ENCODE assay signal across 15 cellular contexts in genomic region chr17:59426031-59426430, GRCh38.
A peak's percentile ranks its signal among the peaks of the same experiment; 100 is the strongest.
DNase-seq lines count a peak whose midpoint lies in the region; ATAC-seq, FAIRE-seq and TF ChIP-seq lines count a peak whose summit lies in the region.
"Had no signal": no experiment of that assay in that cellular context is flagged by ENCODE, and none has a peak within 500 bp of the region (broad histone marks: within the 10 kb centered on the region; RNA-seq: fewer than 3 reads in every experiment).

No MANE protein-coding gene starts in this region.

- FAIRE-seq in kidney (lab: Jason Lieb, UNC): no peak
- FAIRE-seq: A204.1 had no signal

- ATAC-seq in heart left ventricle (peak in 1 of 4 donors; percentile 0), left ventricle myocardium superior (no peak), GM21381 (IDR thresholded peaks at IDR 0.05; ENCODE audit: unreplicated experiment) (no peak)
- ATAC-seq: stimulated activated naive CD8-positive, alpha-beta T cell treated with anti-CD3 and anti-CD28 coated beads, Interleukin-15, amount 100 ng/mL, for 72 hours had no signal

- H3K4me3 ChIP-seq in heart left ventricle: peak overlapping the region in 7 of 12 donors; percentile 1 to 33 (median 24)
- no peak overlapping the region for H3K4me3 ChIP-seq in kidney (ENCODE audit: low read length in 2 of 2)
- no peak overlapping the region for H3K4me3 ChIP-seq in prostate gland
- no peak overlapping the region for H3K4me3 ChIP-seq in vagina

- 70 to 79% (median 74%) methylated on average over 7 to 9 of the region's 9 CpGs for WGBS in heart left ventricle, 4 donors
- 88% methylated on average over 9 of the region's 9 CpGs for WGBS in prostate gland

- intact Hi-C loops in heart left ventricle (cut with DNase I) (loop anchor here in 8 of 10 donors (2.0 to 10.0 kb wide), 6 partner anchors 49 to 94 kb away; partner anchors contain the start of gene YPEL2 (in 5 of the 8)), left ventricle myocardium superior (cut with micrococcal nuclease) (loop anchor here (10.0 kb wide), 1 partner anchor 91 kb away; the partner anchor contains the start of gene YPEL2), kidney (cut with DNase I) (no loop called here), prostate gland (cut with DNase I) (loop anchor here (5.0 kb wide), 1 partner anchor 49 kb away; no protein-coding TSS in a partner anchor), vagina (cut with DNase I) (loop anchor here (5.0 to 10.0 kb wide), 2 partner anchors 51 to 94 kb away; partner anchors contain the start of gene YPEL2)

- H3K27me3 ChIP-seq in heart left ventricle (no peaks in the 10 kb centered on the region), prostate gland (replicated peaks; ENCODE audit: insufficient read depth) (no peaks in the 10 kb centered on the region), vagina (no peaks in the 10 kb centered on the region)

- H3K4me1 ChIP-seq in heart left ventricle (peaks cover 4 to 75% (median 69%) of the 10 kb centered on the region in 12 donors), kidney (ENCODE audit: control insufficient read depth in 1 of 2, insufficient read depth in 1 of 2, low read depth in 1 of 2, low read length in 2 of 2) (peaks cover 53 to 71% of the 10 kb centered on the region in 2 donors), prostate gland (replicated peaks) (no peaks in the 10 kb centered on the region), vagina (peaks cover 65% of the 10 kb centered on the region)

- DNase-seq in heart left ventricle (no peak), left ventricle myocardium superior (no peak), kidney (no peak), prostate gland (ENCODE audit: low spot score) (no peak), vagina (ENCODE audit: extremely low spot score in 2 of 2) (no peak), NK-92 (lab: John Stamatoyannopoulos, UW; ENCODE audit: unreplicated experiment) (no peak), ecto neural progenitor cell (ENCODE audit: low spot score) (no peak)
- DNase-seq: head of caudate nucleus; KBM-7; NCI-H187; stimulated activated CD4-positive, alpha-beta T cell treated with anti-CD3 and anti-CD28 coated beads, Interleukin-4, amount 100 ng/mL, for 4 hours; stimulated activated naive CD8-positive, alpha-beta T cell treated with anti-CD3 and anti-CD28 coated beads, Interleukin-15, amount 100 ng/mL, for 72 hours; WERI-Rb-1 had no signal

- H3K36me3 ChIP-seq in heart left ventricle (no peaks in the 10 kb centered on the region), kidney (ENCODE audit: control insufficient read depth in 1 of 2, insufficient read depth in 2 of 2, low read length in 2 of 2) (no peaks in the 10 kb centered on the region), prostate gland (no peaks in the 10 kb centered on the region), vagina (no peaks in the 10 kb centered on the region)
- H3K36me3 ChIP-seq: WERI-Rb-1 had no signal

- TF ChIP-seq POLR2A in heart left ventricle (IDR thresholded peaks at IDR 0.05): no peak
- no peak for TF ChIP-seq POLR2A in prostate gland (IDR thresholded peaks at IDR 0.05)
- no peak for TF ChIP-seq POLR2A in vagina (IDR thresholded peaks at IDR 0.05)

- peak overlapping the region in 1 of 2 donors; percentile 51 for H3K9ac ChIP-seq in kidney (ENCODE audit: low read length in 2 of 2)

- H3K27ac ChIP-seq in heart left ventricle (peak overlapping the region; percentile 81 to 96 (median 94)), kidney (ENCODE audit: low read depth in 2 of 2, low read length in 2 of 2) (peak overlapping the region; percentile 79 to 92), prostate gland (peak overlapping the region; percentile 28 to 64), vagina (peak overlapping the region; percentile 83)
- H3K27ac ChIP-seq: WERI-Rb-1 had no signal

- TF ChIP-seq CTCF in heart left ventricle (IDR thresholded peaks at IDR 0.05) (no peak), kidney (IDR thresholded peaks at IDR 0.05; ENCODE audit: borderline replicate concordance, extremely low read depth, insufficient read depth) (no peak), prostate gland (IDR thresholded peaks at IDR 0.05) (no peak), vagina (IDR thresholded peaks at IDR 0.05) (no peak)

- H3K9me3 ChIP-seq in heart left ventricle: no peaks in the 10 kb centered on the region
- no peaks in the 10 kb centered on the region for H3K9me3 ChIP-seq in kidney (ENCODE audit: control insufficient read depth in 1 of 2, low read length in 2 of 2)
- no peaks in the 10 kb centered on the region for H3K9me3 ChIP-seq in prostate gland
- H3K9me3 ChIP-seq in vagina: no peaks in the 10 kb centered on the region

Comparison
In these comparisons a context has a peak if more than half of its experiments do, and no peak if none do; other contexts are left out.
1. H3K4me3 ChIP-seq: peak in heart left ventricle (7 of 12); none in kidney (0 of 2), prostate gland (0 of 2) and vagina (0 of 2).
2. Peak in every context shown above with its lines, with median percentiles within 50 percentile points of each other: H3K27ac ChIP-seq.